ENCODE assay signal across 22 cellular contexts in genomic region chr11:29002816-29003215, GRCh38.
A peak's percentile ranks its signal among the peaks of the same experiment; 100 is the strongest.
DNase-seq lines count a peak whose midpoint lies in the region; ATAC-seq, FAIRE-seq and TF ChIP-seq lines count a peak whose summit lies in the region.
"Had no signal": no experiment of that assay in that cellular context is flagged by ENCODE, and none has a peak within 500 bp of the region (broad histone marks: within the 10 kb centered on the region; RNA-seq: fewer than 3 reads in every experiment).

No MANE protein-coding gene starts in this region.

- POLR2A ChIA-PET in endothelial cell of umbilical vein (lab: Charles Lee), result interaction anchor here (0.7 kb wide), 1 partner anchor 204 kb away, joined by 3 read pairs; no protein-coding TSS in a partner anchor

- H3K27me3 ChIP-seq in BLaER1 treated with 17β-estradiol and CSF1 and Interleukin-3, amounts not matched to agents 10 nM and 100 nM, result no peaks in the 10 kb centered on the region
- no peaks in the 10 kb centered on the region for H3K27me3 ChIP-seq in endothelial cell of umbilical vein (ENCODE audit: control insufficient read depth in 2 of 2, insufficient read depth in 2 of 2, low read length in 2 of 2)
- H3K27me3 ChIP-seq: BE2C had no signal

- intact Hi-C loops in endothelial cell of umbilical vein (cut with micrococcal nuclease), result loop anchor here (5.0 kb wide), 2 partner anchors 114 to 246 kb away; no protein-coding TSS in a partner anchor

- BruUV-seq in endothelial cell of umbilical vein (replicated peaks; lab: Mats Ljungman, UMichigan), result no TSS peak

- no peaks in the 10 kb centered on the region for H3K79me2 ChIP-seq in endothelial cell of umbilical vein (ENCODE audit: control insufficient read depth, insufficient read depth, low read length)

- no peak for TF ChIP-seq CTCF in endothelial cell of umbilical vein (IDR thresholded peaks at IDR 0.05; ENCODE audit: extremely low read depth in 1 of 2, insufficient read depth in 1 of 2, low read depth in 1 of 2, low read length in 2 of 2)

- DNase-seq in Kasumi-1 (lab: John Stamatoyannopoulos, UW) (peak; percentile 50 to 55), dedifferentiated amniotic fluid mesenchymal stem cell (ENCODE audit: extremely low spot score) (peak; percentile 4), endothelial cell of umbilical vein (ENCODE audit: low read depth, low spot score) (peak; percentile 78), NCI-H1694 (lab: John Stamatoyannopoulos, UW) (no peak), occipital lobe (lab: John Stamatoyannopoulos, UW) (no peak), putamen (ENCODE audit: low spot score) (no peak)
- DNase-seq: BE2C; C1 segment of cervical spinal cord; Calu3; CD4-positive, alpha-beta memory T cell; DMS53; DMS79 treated with DMSO at 0.1 percent for 48 hours; GF-D8; GOT3; H9 had no signal

- no peaks in the 10 kb centered on the region for H3K9me3 ChIP-seq in BLaER1 treated with 17β-estradiol and CSF1 and Interleukin-3, amounts not matched to agents 10 nM and 100 nM (replicated peaks in 1 of 11)
- H3K9me3 ChIP-seq in endothelial cell of umbilical vein (replicated peaks; ENCODE audit: control insufficient read depth, insufficient read depth, low read length), result no peaks in the 10 kb centered on the region
- H3K9me3 ChIP-seq: BE2C had no signal

- peaks cover 0 to 35% (median 4%) of the 10 kb centered on the region in 10 experiments; a peak in 8 of 20 replicates for H3K4me1 ChIP-seq in BLaER1 treated with 17β-estradiol and CSF1 and Interleukin-3, amounts not matched to agents 10 nM and 100 nM
- peaks cover 32% of the 10 kb centered on the region for H3K4me1 ChIP-seq in endothelial cell of umbilical vein (ENCODE audit: control insufficient read depth, extremely low read depth, insufficient read depth, low read length)

- H3K4me3 ChIP-seq in BLaER1 treated with 17β-estradiol and CSF1 and Interleukin-3, amounts not matched to agents 10 nM and 100 nM, result no peak overlapping the region
- H3K4me3 ChIP-seq in endothelial cell of umbilical vein (replicated peaks in 1 of 3; ENCODE audit: insufficient read depth in 1 of 3, low read depth in 1 of 3, low read length in 3 of 3), result peak overlapping the region in 1 of 3 experiments; percentile 36

- H2AFZ ChIP-seq in endothelial cell of umbilical vein (ENCODE audit: low read depth, low read length), result peak overlapping the region; percentile 81

- H3K27ac ChIP-seq in BLaER1 treated with 17β-estradiol and CSF1 and Interleukin-3, amounts not matched to agents 10 nM and 100 nM, result no peak overlapping the region; a peak in 2 of 22 replicates
- H3K27ac ChIP-seq in endothelial cell of umbilical vein (ENCODE audit: insufficient read depth, low read depth, low read length), result peak overlapping the region; percentile 73
- H3K27ac ChIP-seq: 22Rv1 had no signal

- no peaks in the 10 kb centered on the region for H4K20me1 ChIP-seq in BLaER1 treated with 17β-estradiol and CSF1 and Interleukin-3, amounts not matched to agents 10 nM and 100 nM
- no peaks in the 10 kb centered on the region for H4K20me1 ChIP-seq in endothelial cell of umbilical vein (replicated peaks; ENCODE audit: control insufficient read depth, extremely low read depth, insufficient read depth, low read length)

- FAIRE-seq in endothelial cell of umbilical vein (lab: Jason Lieb, UNC), result peak; percentile 8
- FAIRE-seq: A204.1, GM12891, GM18507 had no signal

- ATAC-seq in HG03457 (IDR thresholded peaks at IDR 0.05; ENCODE audit: unreplicated experiment), result no peak
- ATAC-seq: HCT116 had no signal

- CTCF ChIA-PET in endothelial cell of umbilical vein (lab: Charles Lee), result interaction anchor here (0.9 to 1.9 kb wide), 6 partner anchors 16 to 1304 kb away, joined by 3 to 7 read pairs (median 4); no protein-coding TSS in a partner anchor

- peak; percentile 56 for TF ChIP-seq POLR2A in endothelial cell of umbilical vein (IDR thresholded peaks at IDR 0.05; ENCODE audit: low read depth, low read length)

- peak overlapping the region in 8 of 11 experiments; percentile 1 to 45 (median 30); a peak in 10 of 22 replicates for H3K4me2 ChIP-seq in BLaER1 treated with 17β-estradiol and CSF1 and Interleukin-3, amounts not matched to agents 10 nM and 100 nM
- peak overlapping the region; percentile 72 for H3K4me2 ChIP-seq in endothelial cell of umbilical vein (ENCODE audit: insufficient read depth, low read length)

- H3K36me3 ChIP-seq in BLaER1 treated with 17β-estradiol and CSF1 and Interleukin-3, amounts not matched to agents 10 nM and 100 nM, result no peaks in the 10 kb centered on the region
- no peaks in the 10 kb centered on the region for H3K36me3 ChIP-seq in endothelial cell of umbilical vein (ENCODE audit: control insufficient read depth in 2 of 2, extremely low read depth in 1 of 2, insufficient read depth in 2 of 2, low read length in 2 of 2)
- H3K36me3 ChIP-seq: BE2C had no signal

- no peak overlapping the region for H3K9ac ChIP-seq in BLaER1 treated with 17β-estradiol and CSF1 and Interleukin-3, amounts not matched to agents 10 nM and 100 nM
- H3K9ac ChIP-seq in endothelial cell of umbilical vein (replicated peaks; ENCODE audit: extremely low read depth, insufficient read depth, low read length), result peak overlapping the region; percentile 31

- dilution Hi-C loops in endothelial cell of umbilical vein (cut with MboI; ENCODE audit: extremely low pct_ligation_motif_present, low sequenced_read_pairs), result no loop called here

- H3K9me1 ChIP-seq in endothelial cell of umbilical vein (replicated peaks; ENCODE audit: control insufficient read depth, extremely low read depth, insufficient read depth, low read length), result no peaks in the 10 kb centered on the region

TF ChIP-seq in endothelial cell of umbilical vein, 7 proteins besides CTCF, POLR2A, EP300 and RAD21:
- TF ChIP-seq POLR2AphosphoS5 (IDR thresholded peaks at IDR 0.05; ENCODE audit: insufficient read depth, low read depth, low read length), result no peak
- TF ChIP-seq, protein P1, sequence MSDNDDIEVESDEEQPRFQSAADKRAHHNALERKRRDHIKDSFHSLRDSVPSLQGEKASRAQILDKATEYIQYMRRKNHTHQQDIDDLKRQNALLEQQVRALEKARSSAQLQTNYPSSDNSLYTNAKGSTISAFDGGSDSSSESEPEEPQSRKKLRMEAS (IDR thresholded peaks at IDR 0.05; ENCODE audit: insufficient read depth, insufficient read length), result no peak
- no peak for TF ChIP-seq MYC (IDR thresholded peaks at IDR 0.05; ENCODE audit: low read depth, low read length)
- TF ChIP-seq GATA2 (IDR thresholded peaks at IDR 0.05; ENCODE audit: insufficient read depth, insufficient read length, low read depth, low read length), result no peak
- TF ChIP-seq EZH2 (IDR thresholded peaks at IDR 0.05; ENCODE audit: borderline replicate concordance, low read depth, low read length, severe bottlenecking), result no peak
- TF ChIP-seq FOS (IDR thresholded peaks at IDR 0.05; ENCODE audit: borderline replicate concordance, insufficient read depth, low read length), result no peak
- no peak for TF ChIP-seq JUN (IDR thresholded peaks at IDR 0.05; ENCODE audit: borderline replicate concordance, insufficient read depth, insufficient read length, low read depth)

Comparison
In these comparisons a context has a peak if more than half of its experiments do, and no peak if none do; other contexts are left out.
1. DNase-seq: peak in Kasumi-1 (2 of 2), dedifferentiated amniotic fluid mesenchymal stem cell (single experiment) and endothelial cell of umbilical vein (single experiment); none in NCI-H1694 (single experiment), occipital lobe (single experiment) and putamen (single experiment).